19 cellular contexts compared by ENCODE assay signal in the genomic region with DNA sequence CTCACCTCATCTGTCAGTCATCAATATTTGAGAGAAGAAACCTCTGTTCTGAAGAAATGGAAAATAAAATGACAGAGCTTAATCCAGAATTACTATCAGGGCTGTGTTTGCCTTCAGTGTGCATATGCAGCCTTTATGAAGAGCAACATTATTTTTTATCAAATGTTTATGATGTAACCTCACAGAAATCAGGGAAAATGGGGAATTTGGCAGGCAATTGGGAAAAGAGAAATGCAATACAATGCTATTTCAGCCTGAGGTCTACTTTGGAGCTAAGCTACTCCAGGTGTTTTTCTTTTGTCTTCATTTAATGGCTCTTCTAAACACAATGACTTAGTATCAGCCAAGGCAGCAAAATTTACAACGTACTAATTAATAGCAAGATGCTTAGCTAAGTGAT.
"Had no signal": no experiment of that assay in that cellular context is flagged by ENCODE, and none has a peak within 500 bp of the region (broad histone marks: within the 10 kb centered on the region; RNA-seq: fewer than 3 reads in every experiment).

No MANE protein-coding gene starts in this region.

- H3K27me3 Mint-ChIP-seq: activated CD8-positive, alpha-beta T cell treated with anti-CD3 and anti-CD28 coated beads for 36 hours; activated naive CD8-positive, alpha-beta T cell treated with anti-CD3 and anti-CD28 coated beads, Interleukin-2, amount 10 ng/mL, durations not matched to agents 7 days and 5 days had no signal

- ATAC-seq: activated CD4-positive, CD25-positive, alpha-beta regulatory T cell treated with anti-CD3 and anti-CD28 coated beads, Interleukin-2, amount 50 U/mL, for 24 hours; activated CD8-positive, alpha-beta T cell treated with anti-CD3 and anti-CD28 coated beads for 36 hours; activated T-cell treated with anti-CD3 and anti-CD28 coated beads, Interleukin-2, amount 50 U/mL, for 72 hours had no signal

- H3K9me3 Mint-ChIP-seq: activated CD8-positive, alpha-beta T cell treated with anti-CD3 and anti-CD28 coated beads for 36 hours; activated T-helper 2 cell treated with anti-CD3 and anti-CD28 coated beads, Interferon-gamma antibody, Interleukin-2, Interleukin-4, amounts not matched to agents 10 μg/mL and 5 μg/mL and 100 μg/mL, durations not matched to agents 14 hours and 24 hours and 36 hours; T-helper 1 cell treated with Interleukin-12 subunit alpha and Interleukin-12 subunit beta and Interleukin-4 antibody, amounts not matched to agents 30 μg/mL and 1 μg/mL, for 36 hours had no signal

- H3K4me3 Mint-ChIP-seq: activated CD8-positive, alpha-beta T cell treated with anti-CD3 and anti-CD28 coated beads for 36 hours; activated naive CD8-positive, alpha-beta T cell treated with anti-CD3 and anti-CD28 coated beads, Interleukin-2, amount 10 ng/mL, durations not matched to agents 7 days and 5 days; activated T-cell treated with anti-CD3 and anti-CD28 coated beads, Interleukin-2, amount 50 U/mL, for 72 hours; T-helper 1 cell treated with Interleukin-12 subunit alpha and Interleukin-12 subunit beta and Interleukin-4 antibody, amounts not matched to agents 30 μg/mL and 1 μg/mL, for 36 hours had no signal

- DNase-seq: activated CD4-positive, alpha-beta T cell treated with anti-CD3 and anti-CD28 coated beads for 4 hours; activated CD8-positive, alpha-beta memory T cell treated with anti-CD3 and anti-CD28 coated beads, Interleukin-2, amount 50 U/mL, for 4 hours; activated CD8-positive, alpha-beta T cell treated with anti-CD3 and anti-CD28 coated beads for 36 hours; activated naive CD4-positive, alpha-beta T cell treated with anti-CD3 and anti-CD28 coated beads, Interleukin-2, amount 50 U/mL, for 16 hours; activated naive CD8-positive, alpha-beta T cell treated with anti-CD3 and anti-CD28 coated beads, Interleukin-2, amount 10 ng/mL, durations not matched to agents 7 days and 5 days; activated T-cell treated with anti-CD3 and anti-CD28 coated beads, Interleukin-2, amount 50 U/mL, for 72 hours; aorta; central memory CD4-positive, alpha-beta T cell; Karpas-422; MM.1S; NCI-H1436 treated with DMSO at 0.1 percent for 48 hours; NCI-H187; NCI-H2227 treated with DMSO at 0.1 percent for 48 hours; PC-9; SHP77 treated with DMSO at 0.1 percent for 48 hours had no signal

- H3K4me2 ChIP-seq: PC-9 had no signal

- H3K27ac ChIP-seq: PC-9 had no signal

- H2AFZ ChIP-seq: PC-9 had no signal

- H3K4me3 ChIP-seq: K562, PC-9 had no signal

- H3K27ac Mint-ChIP-seq: activated CD8-positive, alpha-beta T cell treated with anti-CD3 and anti-CD28 coated beads for 36 hours; activated naive CD8-positive, alpha-beta T cell treated with anti-CD3 and anti-CD28 coated beads, Interleukin-2, amount 10 ng/mL, durations not matched to agents 7 days and 5 days; activated T-cell treated with anti-CD3 and anti-CD28 coated beads, Interleukin-2, amount 50 U/mL, for 72 hours; activated T-helper 2 cell treated with anti-CD3 and anti-CD28 coated beads, Interferon-gamma antibody, Interleukin-2, Interleukin-4, amounts not matched to agents 10 μg/mL and 5 μg/mL and 100 μg/mL, durations not matched to agents 14 hours and 24 hours and 36 hours; T-helper 1 cell treated with Interleukin-12 subunit alpha and Interleukin-12 subunit beta and Interleukin-4 antibody, amounts not matched to agents 30 μg/mL and 1 μg/mL, for 36 hours had no signal
